In genomic region chr6:11317885-11318771, GRCh38 we compare ENCODE assay signal across 1 cellular context.
TF ChIP-seq lines count a peak whose summit lies in the region.

No MANE protein-coding gene starts in this region.

TF ChIP-seq in HEK293, 187 proteins besides CTCF, POLR2A, EP300 and RAD21 (continued from another document):
- TF ChIP-seq ZNF518A (tag by site-specific recombination; conservative IDR thresholded peaks at IDR 0.05; ENCODE audit: low read depth) = no peak
- no peak for TF ChIP-seq ZNF248 (tag by site-specific recombination; IDR thresholded peaks at IDR 0.05)
- TF ChIP-seq ZFP37 (tag by site-specific recombination; IDR thresholded peaks at IDR 0.05) = 0 out of 2 replicates have a peak, but pooled peaks have one; percentile 28
- no peak for TF ChIP-seq ZNF777 (tag by site-specific recombination; IDR thresholded peaks at IDR 0.05; ENCODE audit: borderline replicate concordance)
- TF ChIP-seq ZNF692 (tag by site-specific recombination; IDR thresholded peaks at IDR 0.05) = 0 out of 2 replicates have a peak, but pooled peaks have one; percentile 52
- TF ChIP-seq PRDM6 (tag by site-specific recombination; IDR thresholded peaks at IDR 0.05) = no peak
- peak; percentile 22; the same call in 1 of the 2 replicates for TF ChIP-seq KLF8 (tag by site-specific recombination; IDR thresholded peaks at IDR 0.05)
- peak; percentile 60; the same call in 1 of the 2 replicates for TF ChIP-seq ZNF184 (tag by site-specific recombination; IDR thresholded peaks at IDR 0.05)
- 0 out of 2 replicates have a peak, but pooled peaks have one; percentile 10 for TF ChIP-seq SCRT2 (tag by site-specific recombination; IDR thresholded peaks at IDR 0.05)
- TF ChIP-seq GLI4 (tag by site-specific recombination; IDR thresholded peaks at IDR 0.05) = no peak
- TF ChIP-seq ZNF561 (tag by site-specific recombination; IDR thresholded peaks at IDR 0.05; ENCODE audit: borderline replicate concordance) = no peak
- TF ChIP-seq TRIM28 (IDR thresholded peaks at IDR 0.05; ENCODE audit: borderline replicate concordance, low read length) = peak; percentile 27; the same call in 1 of the 2 replicates
- TF ChIP-seq ZBTB48 (tag by site-specific recombination; IDR thresholded peaks at IDR 0.05) = no peak
- TF ChIP-seq PRDM10 (tag by site-specific recombination; IDR thresholded peaks at IDR 0.05) = no peak
- TF ChIP-seq ZNF335 (tag by site-specific recombination; conservative IDR thresholded peaks at IDR 0.05) = peak; percentile 39; the same call in 1 of the 2 replicates
- TF ChIP-seq ZNF660 (tag by site-specific recombination; IDR thresholded peaks at IDR 0.05) = peak; percentile 72; the same call in 1 of the 2 replicates
